18 cellular contexts compared by ENCODE assay signal in genomic region chr3:64971584-64971983, GRCh38.
A peak's percentile ranks its signal among the peaks of the same experiment; 100 is the strongest.
DNase-seq lines count a peak whose midpoint lies in the region; ATAC-seq, FAIRE-seq and TF ChIP-seq lines count a peak whose summit lies in the region.
"Had no signal": no experiment of that assay in that cellular context is flagged by ENCODE, and none has a peak within 500 bp of the region (broad histone marks: within the 10 kb centered on the region; RNA-seq: fewer than 3 reads in every experiment).

No MANE protein-coding gene starts in this region.

- no peak for TF ChIP-seq CTCF in IMR-90 (conservative IDR thresholded peaks at IDR 0.05; ENCODE audit: low read depth, low read length)

- no TSS peak for BruUV-seq in IMR-90 (replicated peaks; lab: Mats Ljungman, UMichigan)

- dilution Hi-C loops in IMR-90 (cut with HindIII; ENCODE audit: low sequenced_read_pairs, unreplicated experiment): no loop called here

- H2AK9ac ChIP-seq in IMR-90 (replicated peaks; ENCODE audit: low read depth, low read length, poor library complexity): no peak overlapping the region

- H3K4me2 ChIP-seq in IMR-90 (ENCODE audit: low read depth, low read length): no peak overlapping the region

- no peak overlapping the region for H4K91ac ChIP-seq in IMR-90 (ENCODE audit: insufficient read depth, low read depth, low read length)

- no peak overlapping the region for H3K9ac ChIP-seq in IMR-90 (ENCODE audit: low read depth, low read length)

- H3K9me3 ChIP-seq in IMR-90 (ENCODE audit: control insufficient read depth, insufficient read depth, low read length): no peaks in the 10 kb centered on the region
- H3K9me3 ChIP-seq: Caco-2 had no signal

- no peak overlapping the region for H4K8ac ChIP-seq in IMR-90 (ENCODE audit: low read depth in 2 of 2, low read length in 2 of 2)

- intact Hi-C loops in IMR-90 (cut with micrococcal nuclease): no loop called here

- no peak overlapping the region for H3K56ac ChIP-seq in IMR-90 (ENCODE audit: extremely low read depth, insufficient read depth, low read length)

- DNase-seq in DMS79 (lab: John Stamatoyannopoulos, UW): peak; percentile 17
- no peak for DNase-seq in IMR-90
- no peak for DNase-seq in HTR-8/SVneo (ENCODE audit: insufficient read length, low spot score)
- DNase-seq: ACHN; Caco-2; CD4-positive, alpha-beta T cell; GOT3; H9 had no signal

- no peak overlapping the region for H3K4ac ChIP-seq in IMR-90 (ENCODE audit: low read depth, low read length)

- no peak for FAIRE-seq in HTR-8/SVneo (lab: Jason Lieb, UNC)
- FAIRE-seq: A204.1, D721Med, G401.6, GM12891, GM19239, K562 had no signal

- H3K23ac ChIP-seq in IMR-90 (ENCODE audit: low read depth, low read length): no peak overlapping the region

- CTCF ChIA-PET in IMR-90 (lab: Yijun Ruan, JAX): no interaction called here

- ATAC-seq in IMR-90 (ENCODE audit: low read depth): peak; percentile 32; the same call in 1 of the 2 replicates
- ATAC-seq in SK-N-SH treated with all-trans-retinoic acid at 6 μM for 48 hours: peak; percentile 40; the same call in 1 of the 3 replicates
- ATAC-seq in HG02970 (IDR thresholded peaks at IDR 0.05; ENCODE audit: low FRiP score, unreplicated experiment): no peak
- no peak for ATAC-seq in GM19351 (IDR thresholded peaks at IDR 0.05; ENCODE audit: unreplicated experiment)
- ATAC-seq: K562 had no signal

- no peak overlapping the region for H3K4me3 ChIP-seq in IMR-90 (ENCODE audit: insufficient read depth, low read depth, low read length)
- H3K4me3 ChIP-seq: K562 had no signal

- peaks cover 3% of the 10 kb centered on the region; the same call in 1 of the 2 replicates for H3K9me1 ChIP-seq in IMR-90 (ENCODE audit: insufficient read depth, low read length)

- H3K27ac ChIP-seq in IMR-90 (ENCODE audit: insufficient read depth, low read length): no peak overlapping the region
- H3K27ac ChIP-seq: C4-2B had no signal

- peaks cover 2% of the 10 kb centered on the region; the same call in 1 of the 2 replicates for H3K4me1 ChIP-seq in IMR-90 (ENCODE audit: control insufficient read depth, insufficient read depth, low read length)

- no peak for TF ChIP-seq POLR2A in IMR-90 (IDR thresholded peaks at IDR 0.05; ENCODE audit: low read depth, low read length)

- H4K20me1 ChIP-seq in IMR-90 (ENCODE audit: insufficient read depth, low read length): no peaks in the 10 kb centered on the region

- no peak overlapping the region for H3K18ac ChIP-seq in IMR-90 (ENCODE audit: low read depth, low read length)

- H3K36me3 ChIP-seq in IMR-90 (ENCODE audit: control insufficient read depth, insufficient read depth, low read length): no peaks in the 10 kb centered on the region

- no peak overlapping the region for H3K14ac ChIP-seq in IMR-90 (replicated peaks; ENCODE audit: low read depth, low read length)

- H2AFZ ChIP-seq in IMR-90 (replicated peaks; ENCODE audit: low read length, poor library complexity): no peak overlapping the region

- POLR2A ChIA-PET in IMR-90 (lab: Charles Lee; ENCODE audit: unreplicated experiment): no interaction called here

- H3K27me3 ChIP-seq in IMR-90 (ENCODE audit: control insufficient read depth, insufficient read depth, low read length): no peaks in the 10 kb centered on the region

- H3K79me1 ChIP-seq in IMR-90 (ENCODE audit: low read depth in 1 of 2, low read length in 2 of 2): no peaks in the 10 kb centered on the region

- H2BK20ac ChIP-seq in IMR-90 (ENCODE audit: low read depth, low read length): no peak overlapping the region

- H2BK15ac ChIP-seq in IMR-90 (ENCODE audit: low read depth, low read length): no peak overlapping the region; the same call in 2 of the 3 replicates

- no peak overlapping the region for H2BK5ac ChIP-seq in IMR-90 (ENCODE audit: low read depth, low read length, poor library complexity, severe bottlenecking)

- no peak overlapping the region for H2AK5ac ChIP-seq in IMR-90 (ENCODE audit: low read depth, low read length)

- no peak overlapping the region for H4K5ac ChIP-seq in IMR-90 (ENCODE audit: low read depth, low read length)

- no peak for TF ChIP-seq RAD21 in IMR-90 (IDR thresholded peaks at IDR 0.05; ENCODE audit: low read length)

- in situ Hi-C loops in IMR-90 (cut with MboI; ENCODE audit: low sequenced_read_pairs): no loop called here

- H2BK120ac ChIP-seq in IMR-90 (ENCODE audit: low read depth, low read length): no peak overlapping the region

TF ChIP-seq in IMR-90, 13 proteins besides CTCF, POLR2A, EP300 and RAD21:
- TF ChIP-seq NFE2L2 (IDR thresholded peaks at IDR 0.05; ENCODE audit: low read depth, low read length) (no peak), RCOR1 (IDR thresholded peaks at IDR 0.05; ENCODE audit: insufficient replicate concordance, low read length) (no peak), CHD1 (IDR thresholded peaks at IDR 0.05; ENCODE audit: low read depth, low read length) (no peak), MXI1 (IDR thresholded peaks at IDR 0.05; ENCODE audit: borderline replicate concordance, low read depth, low read length) (no peak), USF2 (IDR thresholded peaks at IDR 0.05; ENCODE audit: low read depth, low read length) (no peak), CEBPB (IDR thresholded peaks at IDR 0.05; ENCODE audit: low read depth, low read length) (no peak), ELK1 (IDR thresholded peaks at IDR 0.05; ENCODE audit: borderline replicate concordance, low read depth, low read length) (no peak), MAFK (IDR thresholded peaks at IDR 0.05; ENCODE audit: low read depth, low read length) (no peak)

TF ChIP-seq in SK-N-SH treated with all-trans-retinoic acid at 6 μM for 48 hours, 23 proteins besides CTCF, POLR2A, EP300 and RAD21:
- TF ChIP-seq ARNTL (CRISPR knock-in tag; IDR thresholded peaks at IDR 0.05; ENCODE audit: borderline replicate concordance, low read depth) (no peak), ZFP30 (CRISPR knock-in tag; IDR thresholded peaks at IDR 0.05) (no peak), ZFP3 (CRISPR knock-in tag; IDR thresholded peaks at IDR 0.05) (no peak), TCF4 (CRISPR knock-in tag; IDR thresholded peaks at IDR 0.05; ENCODE audit: borderline replicate concordance) (peak; percentile 63; the same call in 1 of the 2 replicates), TSHZ2 (CRISPR knock-in tag; IDR thresholded peaks at IDR 0.05) (0 out of 2 replicates have a peak, but pooled peaks have one; percentile 35), ZNF8 (CRISPR knock-in tag; IDR thresholded peaks at IDR 0.05) (no peak), BACH2 (CRISPR knock-in tag; IDR thresholded peaks at IDR 0.05; ENCODE audit: borderline replicate concordance) (no peak)

Comparison
In these comparisons a context has a peak if more than half of its experiments do, and no peak if none do; other contexts are left out.
1. ATAC-seq: peak in IMR-90 (single experiment) and SK-N-SH treated with all-trans-retinoic acid at 6 μM for 48 hours (single experiment); none in HG02970 (single experiment) and GM19351 (single experiment).